In the genomic region with DNA sequence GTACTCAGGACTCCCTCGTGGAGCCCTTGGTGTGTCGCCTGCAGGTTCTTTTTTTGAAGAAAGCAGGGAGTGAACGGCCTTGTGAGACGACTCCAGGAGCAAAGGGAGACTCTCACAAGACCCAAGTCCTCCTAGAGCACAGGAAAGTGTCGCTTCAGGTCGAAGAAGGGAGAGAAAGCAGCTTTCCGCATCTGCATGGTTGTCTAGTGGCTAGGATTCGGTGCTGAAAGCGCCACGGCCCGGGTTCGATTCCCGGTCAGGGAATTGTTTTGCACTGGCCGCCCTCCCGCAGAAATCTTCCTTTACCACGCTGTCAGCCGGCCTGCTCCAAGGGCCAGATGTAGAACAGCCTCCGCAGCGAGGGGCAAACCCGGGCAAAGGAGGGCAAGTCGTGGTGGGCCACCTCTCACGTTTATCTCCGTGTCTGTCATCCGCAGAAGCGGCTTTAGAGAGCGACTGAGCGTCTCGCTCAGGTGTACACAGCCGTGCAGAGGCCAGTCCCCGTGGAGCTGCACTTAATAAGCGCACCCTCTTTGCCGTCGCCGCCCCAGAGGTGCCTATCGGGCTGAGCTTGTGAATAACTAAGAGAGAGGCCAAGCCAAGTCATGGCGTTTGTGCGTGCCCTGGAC, we compare ENCODE assay signal across 7 cellular contexts.
DNase-seq lines count a peak whose midpoint lies in the region; ATAC-seq and TF ChIP-seq lines count a peak whose summit lies in the region.
"Not testable (repeated sequence)": the region's sequence is repeated elsewhere in the genome, so short reads cannot be mapped to it uniquely, and the experiment has no call there.

No MANE protein-coding gene starts in this region.

- H3K27me3 ChIP-seq in CD4-positive, alpha-beta T cell (ENCODE audit: control insufficient read depth, insufficient read depth, low read length), result not testable (repeated sequence)

- not testable (repeated sequence) for H3K9me3 ChIP-seq in CD4-positive, alpha-beta T cell (ENCODE audit: control insufficient read depth, low read length)

- not testable (repeated sequence) for DNase-seq in CD4-positive, alpha-beta T cell; activated CD8-positive, alpha-beta T cell treated with anti-CD3 and anti-CD28 coated beads for 36 hours; central memory CD8-positive, alpha-beta T cell (ENCODE audit: low spot score in 2 of 2); stimulated activated naive CD8-positive, alpha-beta T cell treated with anti-CD3 and anti-CD28 coated beads, Interleukin-15, Interleukin-2, amounts not matched to agents 100 U/mL and 50 U/mL, for 24 hours
- DNase-seq in left cardiac atrium, result peak; percentile 11
- peak; percentile 44 for DNase-seq in retina

- CTCF ChIA-PET in CD4-positive, alpha-beta T cell (lab: Charles Lee); activated CD8-positive, alpha-beta T cell treated with anti-CD3 and anti-CD28 coated beads for 36 hours (lab: Charles Lee): not testable (repeated sequence)

- H3K27ac ChIP-seq in CD4-positive, alpha-beta T cell (ENCODE audit: low read depth, low read length), result not testable (repeated sequence)

- H3K9me3 Mint-ChIP-seq in CD4-positive, alpha-beta T cell; IgD-negative memory B cell; activated CD8-positive, alpha-beta T cell treated with anti-CD3 and anti-CD28 coated beads for 36 hours; central memory CD8-positive, alpha-beta T cell: not testable (repeated sequence)

- not testable (repeated sequence) for TF ChIP-seq CTCF in CD4-positive, alpha-beta T cell (IDR thresholded peaks at IDR 0.05); activated CD8-positive, alpha-beta T cell treated with anti-CD3 and anti-CD28 coated beads for 36 hours (IDR thresholded peaks at IDR 0.05)

- POLR2A ChIA-PET in CD4-positive, alpha-beta T cell (lab: Charles Lee); activated CD8-positive, alpha-beta T cell treated with anti-CD3 and anti-CD28 coated beads for 36 hours (lab: Charles Lee): not testable (repeated sequence)

- H3K27ac Mint-ChIP-seq in CD4-positive, alpha-beta T cell; IgD-negative memory B cell; activated CD8-positive, alpha-beta T cell treated with anti-CD3 and anti-CD28 coated beads for 36 hours; central memory CD8-positive, alpha-beta T cell (ENCODE audit: low read depth): not testable (repeated sequence)

- not testable (repeated sequence) for H3K4me1 Mint-ChIP-seq in CD4-positive, alpha-beta T cell (ENCODE audit: low read depth); IgD-negative memory B cell; activated CD8-positive, alpha-beta T cell treated with anti-CD3 and anti-CD28 coated beads for 36 hours (ENCODE audit: low read depth); central memory CD8-positive, alpha-beta T cell

- not testable (repeated sequence) for H3K36me3 Mint-ChIP-seq in CD4-positive, alpha-beta T cell (ENCODE audit: low read depth); IgD-negative memory B cell; activated CD8-positive, alpha-beta T cell treated with anti-CD3 and anti-CD28 coated beads for 36 hours (ENCODE audit: low read depth); central memory CD8-positive, alpha-beta T cell (ENCODE audit: insufficient read depth)

- not testable (repeated sequence) for H3K27me3 Mint-ChIP-seq in CD4-positive, alpha-beta T cell; IgD-negative memory B cell; activated CD8-positive, alpha-beta T cell treated with anti-CD3 and anti-CD28 coated beads for 36 hours; central memory CD8-positive, alpha-beta T cell

- intact Hi-C loops in CD4-positive, alpha-beta T cell (cut with DNase I, micrococcal nuclease); activated CD8-positive, alpha-beta T cell treated with anti-CD3 and anti-CD28 coated beads for 36 hours (cut with micrococcal nuclease); left cardiac atrium (cut with DNase I): not testable (repeated sequence)

- peak overlapping the region; percentile 65 for H3K4me3 Mint-ChIP-seq in CD4-positive, alpha-beta T cell
- peak overlapping the region; percentile 21 to 63 (median 56) for H3K4me3 Mint-ChIP-seq in IgD-negative memory B cell
- H3K4me3 Mint-ChIP-seq in activated CD8-positive, alpha-beta T cell treated with anti-CD3 and anti-CD28 coated beads for 36 hours; central memory CD8-positive, alpha-beta T cell: not testable (repeated sequence)

- peak; percentile 43 for ATAC-seq in CD4-positive, alpha-beta T cell (ENCODE audit: poor library complexity)
- peak; percentile 47 for ATAC-seq in activated CD8-positive, alpha-beta T cell treated with anti-CD3 and anti-CD28 coated beads for 36 hours
- ATAC-seq in central memory CD8-positive, alpha-beta T cell (replicated peaks; ENCODE audit: extremely low read depth, poor library complexity, severe bottlenecking), result peak; percentile 36
- ATAC-seq in left cardiac atrium, result peak in 1 of 2 donors; percentile 49
- peak; percentile 57 for ATAC-seq in stimulated activated naive CD8-positive, alpha-beta T cell treated with anti-CD3 and anti-CD28 coated beads, Interleukin-15, Interleukin-2, amounts not matched to agents 100 U/mL and 50 U/mL, for 24 hours
